Comparison of ENCODE assay signal across 13 cellular contexts in the genomic region with DNA sequence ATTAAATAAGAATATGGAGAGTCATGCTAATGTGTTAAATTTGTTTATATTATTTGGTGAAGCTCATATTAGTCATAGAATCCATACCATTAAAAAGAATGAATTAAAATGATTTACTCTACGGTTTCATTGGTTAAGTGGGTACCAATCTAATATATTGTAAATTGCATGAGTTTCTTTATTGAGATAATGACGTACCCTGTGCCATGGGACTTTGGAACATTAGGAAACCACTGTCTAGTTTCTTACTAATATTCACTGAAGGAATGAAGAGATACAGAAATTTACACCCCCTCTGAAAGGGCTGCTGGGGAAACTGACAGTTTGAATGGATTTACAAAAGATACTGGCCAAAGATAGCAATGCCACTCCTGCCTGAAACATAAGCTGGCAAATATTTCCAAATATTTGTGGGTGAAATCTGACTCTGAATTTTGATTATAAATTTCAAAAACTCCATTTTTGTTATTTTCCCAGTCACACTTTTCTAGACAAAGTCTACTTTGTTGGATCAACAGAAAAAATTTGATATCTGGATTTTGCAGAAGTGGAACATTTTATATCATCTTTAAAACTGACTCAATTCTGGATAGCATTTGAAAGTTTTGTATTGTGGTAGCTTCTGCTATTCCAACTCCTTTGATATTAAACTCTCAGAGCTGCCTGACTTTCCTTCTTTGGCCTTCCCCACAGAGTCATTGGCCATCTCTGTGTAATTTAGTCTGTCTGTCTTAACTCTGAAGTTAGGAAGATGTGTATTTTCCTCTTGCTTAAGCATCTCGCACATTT. TPM values are rescaled to one million over a fixed set of nuclear protein-coding genes. Genes with fewer than 3 reads are reported as not detected.
A peak's percentile ranks its signal among the peaks of the same experiment; 100 is the strongest.
DNase-seq lines count a peak whose midpoint lies in the region; ATAC-seq and TF ChIP-seq lines count a peak whose summit lies in the region.
"Had no signal": no experiment of that assay in that cellular context is flagged by ENCODE, and none has a peak within 500 bp of the region (broad histone marks: within the 10 kb centered on the region; RNA-seq: fewer than 3 reads in every experiment).

No MANE protein-coding gene starts in this region.

- peak; percentile 23 for DNase-seq in GM23248
- no peak for DNase-seq in WTC11 (ENCODE audit: low spot score)
- no peak for DNase-seq in hepatocyte (ENCODE audit: low spot score)
- DNase-seq in NCI-H1105 (lab: John Stamatoyannopoulos, UW) = no peak
- DNase-seq in stimulated activated CD4-positive, alpha-beta T cell treated with anti-CD3 and anti-CD28 coated beads, Interleukin-1b, Interleukin-23, amount 100 ng/mL, for 48 hours = no peak
- no peak for DNase-seq in body of pancreas
- DNase-seq: activated CD4-positive, alpha-beta T cell treated with anti-CD3 and anti-CD28 coated beads, Interleukin-2, amount 50 U/mL, for 1 hour; activated naive CD4-positive, alpha-beta T cell treated with anti-CD3 and anti-CD28 coated beads, Interleukin-2, amount 10 ng/mL, durations not matched to agents 7 days and 5 days; Calu3; NCI-H146; spleen had no signal

- H3F3A ChIP-seq in GM23248 (ENCODE audit: insufficient read depth) = peaks cover 35% of the 10 kb centered on the region

- intact Hi-C loops in body of pancreas (cut with DNase I) = no loop called here

- in situ Hi-C loops in GM23248 (cut with MboI) = no loop called here

- peaks cover 32% of the 10 kb centered on the region for H3K4me1 ChIP-seq in GM23248 (ENCODE audit: insufficient read depth)
- peaks cover 6% of the 10 kb centered on the region for H3K4me1 ChIP-seq in hepatocyte (ENCODE audit: insufficient read depth)
- H3K4me1 ChIP-seq in body of pancreas = no peaks in the 10 kb centered on the region

- H3K27ac ChIP-seq in GM23248 (peak overlapping the region; percentile 90), hepatocyte (peak overlapping the region; percentile 54), skin epidermis (peak overlapping the region in 11 of 21 experiments; percentile 0 to 64 (median 30)), body of pancreas (no peak overlapping the region)

- no peaks in the 10 kb centered on the region for H3K9me3 ChIP-seq in GM23248 (ENCODE audit: low read depth)
- no peaks in the 10 kb centered on the region for H3K9me3 ChIP-seq in hepatocyte (ENCODE audit: low read depth)
- H3K9me3 ChIP-seq in body of pancreas = no peaks in the 10 kb centered on the region
- H3K9me3 ChIP-seq: spleen had no signal

- peak overlapping the region; percentile 69 for H3K4me3 ChIP-seq in GM23248
- H3K4me3 ChIP-seq in hepatocyte = no peak overlapping the region
- H3K4me3 ChIP-seq in skin epidermis = no peak overlapping the region
- H3K4me3 ChIP-seq in body of pancreas = no peak overlapping the region
- H3K4me3 ChIP-seq: spleen had no signal

- H3K9me2 ChIP-seq in GM23248 (ENCODE audit: insufficient read depth) (no peaks in the 10 kb centered on the region), hepatocyte (replicated peaks; ENCODE audit: insufficient read depth) (no peaks in the 10 kb centered on the region)

- H3K9ac ChIP-seq in GM23248 = peak overlapping the region; percentile 77

- H3K4me2 ChIP-seq in GM23248 (ENCODE audit: unreplicated experiment) = peak overlapping the region; percentile 90
- peak overlapping the region; percentile 68 for H3K4me2 ChIP-seq in hepatocyte

- H3K27me3 ChIP-seq in GM23248 (replicated peaks; ENCODE audit: insufficient read depth) (no peaks in the 10 kb centered on the region), hepatocyte (no peaks in the 10 kb centered on the region), body of pancreas (no peaks in the 10 kb centered on the region)
- H3K27me3 ChIP-seq: spleen had no signal

- H3K27me3 Mint-ChIP-seq in WTC11 (ENCODE audit: low read depth) = no peaks in the 10 kb centered on the region
- H3K27me3 Mint-ChIP-seq: activated naive CD4-positive, alpha-beta T cell treated with anti-CD3 and anti-CD28 coated beads, Interleukin-2, amount 10 ng/mL, durations not matched to agents 7 days and 5 days had no signal

- H3K36me3 ChIP-seq in GM23248 (ENCODE audit: low read depth) (0 out of 2 replicates have a peak, but pooled peaks cover 4% of the 10 kb centered on the region), hepatocyte (replicated peaks; ENCODE audit: insufficient read depth, low read depth) (no peaks in the 10 kb centered on the region), body of pancreas (replicated peaks in 1 of 2; ENCODE audit: insufficient read depth in 1 of 2, low read depth in 2 of 2) (no peaks in the 10 kb centered on the region)

- no peaks in the 10 kb centered on the region for H3K9me3 Mint-ChIP-seq in WTC11
- H3K9me3 Mint-ChIP-seq: activated naive CD4-positive, alpha-beta T cell treated with anti-CD3 and anti-CD28 coated beads, Interleukin-2, amount 10 ng/mL, durations not matched to agents 7 days and 5 days had no signal

- no peaks in the 10 kb centered on the region for H4K20me1 ChIP-seq in GM23248 (ENCODE audit: insufficient read depth)
- H4K20me1 ChIP-seq in hepatocyte (ENCODE audit: insufficient read depth, poor library complexity, severe bottlenecking) = no peaks in the 10 kb centered on the region

- 52 to 55% methylated on average over 3 of the region's 3 CpGs for WGBS in GM23248 (ENCODE audit: low coverage in 1 of 2, low lambda C conversion rate in 2 of 2, missing lambda C conversion rate in 2 of 2), 2 experiments
- 74% methylated on average over 3 of the region's 3 CpGs for WGBS in hepatocyte (ENCODE audit: low lambda C conversion rate, missing lambda C conversion rate)
- 78 to 86% methylated on average over 3 of the region's 3 CpGs for WGBS in body of pancreas, 2 donors

- H3K4me1 Mint-ChIP-seq in WTC11 = peaks cover 33% of the 10 kb centered on the region

- peak overlapping the region; percentile 81 for H2AFZ ChIP-seq in GM23248
- no peak overlapping the region for H2AFZ ChIP-seq in hepatocyte

- peak overlapping the region; percentile 6; the same call in 1 of the 2 replicates for H3K27ac Mint-ChIP-seq in WTC11
- H3K27ac Mint-ChIP-seq: activated naive CD4-positive, alpha-beta T cell treated with anti-CD3 and anti-CD28 coated beads, Interleukin-2, amount 10 ng/mL, durations not matched to agents 7 days and 5 days had no signal

- peaks cover 85% of the 10 kb centered on the region for H3K79me2 ChIP-seq in GM23248 (ENCODE audit: insufficient read depth)
- peaks cover 3% of the 10 kb centered on the region for H3K79me2 ChIP-seq in hepatocyte

- H3K36me3 Mint-ChIP-seq in WTC11 = no peaks in the 10 kb centered on the region

- ATAC-seq in WTC11 = no peak
- ATAC-seq in body of pancreas = no peak
- ATAC-seq in HG03565 (IDR thresholded peaks at IDR 0.05; ENCODE audit: unreplicated experiment) = no peak

- POLR2A ChIA-PET in WTC11 (lab: Charles Lee) = no interaction called here

- CTCF ChIA-PET in WTC11 (lab: Charles Lee) = interaction anchor here (1.1 kb wide), 1 partner anchor 79 kb away, joined by 4 read pairs; no protein-coding TSS in a partner anchor

- no peak overlapping the region for H3K4me3 Mint-ChIP-seq in WTC11
- H3K4me3 Mint-ChIP-seq: activated naive CD4-positive, alpha-beta T cell treated with anti-CD3 and anti-CD28 coated beads, Interleukin-2, amount 10 ng/mL, durations not matched to agents 7 days and 5 days had no signal

- TF ChIP-seq CTCF in WTC11 (IDR thresholded peaks at IDR 0.05) (no peak), hepatocyte (IDR thresholded peaks at IDR 0.05; ENCODE audit: poor library complexity) (no peak), body of pancreas (IDR thresholded peaks at IDR 0.05) (no peak)

- no peak for TF ChIP-seq POLR2A in body of pancreas (IDR thresholded peaks at IDR 0.05)

TF ChIP-seq in WTC11, 78 proteins besides CTCF, POLR2A, EP300 and RAD21 (continues in another document):
- no peak for TF ChIP-seq ZBTB21 (CRISPR knock-in tag; IDR thresholded peaks at IDR 0.05; ENCODE audit: borderline replicate concordance)
- no peak for TF ChIP-seq ZNF219 (CRISPR knock-in tag; IDR thresholded peaks at IDR 0.05; ENCODE audit: borderline replicate concordance)
- no peak for TF ChIP-seq GABPB1 (CRISPR knock-in tag; IDR thresholded peaks at IDR 0.05)
- no peak for TF ChIP-seq MYBL2 (CRISPR knock-in tag; IDR thresholded peaks at IDR 0.05)
- TF ChIP-seq, protein P1, sequence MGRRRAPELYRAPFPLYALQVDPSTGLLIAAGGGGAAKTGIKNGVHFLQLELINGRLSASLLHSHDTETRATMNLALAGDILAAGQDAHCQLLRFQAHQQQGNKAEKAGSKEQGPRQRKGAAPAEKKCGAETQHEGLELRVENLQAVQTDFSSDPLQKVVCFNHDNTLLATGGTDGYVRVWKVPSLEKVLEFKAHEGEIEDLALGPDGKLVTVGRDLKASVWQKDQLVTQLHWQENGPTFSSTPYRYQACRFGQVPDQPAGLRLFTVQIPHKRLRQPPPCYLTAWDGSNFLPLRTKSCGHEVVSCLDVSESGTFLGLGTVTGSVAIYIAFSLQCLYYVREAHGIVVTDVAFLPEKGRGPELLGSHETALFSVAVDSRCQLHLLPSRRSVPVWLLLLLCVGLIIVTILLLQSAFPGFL (CRISPR knock-in tag; IDR thresholded peaks at IDR 0.05; ENCODE audit: borderline replicate concordance) = no peak
- TF ChIP-seq RORB (CRISPR knock-in tag; IDR thresholded peaks at IDR 0.05) = no peak

RNA-seq across cellular contexts. Expression of a gene that starts 22.3 kb away (rescaled TPM):
- total RNA-seq in GM23248 (2014; rRNA removed; shearing (Covaris generic)) = 50.3 and 53.1 TPM in 2 replicates
- polyA plus RNA-seq in GM23248 (2016; fragmentation: Nextera tagmentation; extraction: Ambion mirVana) (23.0 and 23.8 TPM in 2 replicates), hepatocyte (7.6 and 10.6 TPM in 2 replicates)
- total RNA-seq in WTC11 (2021) (7.4 to 8.4 TPM (median 8.3 TPM) in 3 replicates), hepatocyte (14.5 and 18.5 TPM in 2 replicates), body of pancreas (10 to 100 TPM; 12.5 to 35.3 TPM)

Comparison
In these comparisons a context has a peak if more than half of its experiments do, and no peak if none do; other contexts are left out.
1. H3K27ac ChIP-seq: peak in GM23248 (single experiment), hepatocyte (single experiment) and skin epidermis (11 of 21); none in body of pancreas (0 of 4).